In the genomic region with DNA sequence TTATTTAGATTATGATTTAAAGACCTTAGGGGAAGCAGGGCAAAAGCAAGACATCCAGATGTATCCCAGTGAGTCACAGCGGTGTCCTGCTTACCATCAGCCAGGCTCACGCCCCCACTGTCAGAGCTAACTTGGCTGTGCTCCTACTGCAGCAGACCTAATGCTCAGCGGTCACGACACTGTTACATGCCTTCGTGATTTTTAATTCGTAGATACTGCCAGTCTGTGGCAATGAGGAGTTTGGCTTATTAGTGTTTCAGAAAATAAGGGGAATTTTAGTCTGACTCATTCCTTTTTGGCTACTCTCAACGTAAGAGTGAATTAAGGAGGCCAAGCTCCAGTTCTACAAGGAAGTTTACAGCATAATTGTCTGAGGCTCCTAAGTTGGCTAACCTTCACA, we compare ENCODE assay signal across 11 cellular contexts. TPM values are rescaled to one million over a fixed set of nuclear protein-coding genes. Genes with fewer than 3 reads are reported as not detected.
DNase-seq lines count a peak whose midpoint lies in the region; ATAC-seq and TF ChIP-seq lines count a peak whose summit lies in the region.
"Had no signal": no experiment of that assay in that cellular context is flagged by ENCODE, and none has a peak within 500 bp of the region (broad histone marks: within the 10 kb centered on the region; RNA-seq: fewer than 3 reads in every experiment).

No MANE protein-coding gene starts in this region.

- no peak overlapping the region for H3K4me2 ChIP-seq in mesendoderm (ENCODE audit: low read length)

- H2AK5ac ChIP-seq in mesendoderm (ENCODE audit: low read length): no peak overlapping the region

- H4K5ac ChIP-seq in mesendoderm (ENCODE audit: low read length): no peak overlapping the region

- H3K36me3 ChIP-seq in RWPE2 (ENCODE audit: low read depth) (no peaks in the 10 kb centered on the region), mesendoderm (ENCODE audit: control insufficient read depth, insufficient read depth, low read length) (no peaks in the 10 kb centered on the region)

- peak; percentile 96 for DNase-seq in Caki2 (ENCODE audit: low read depth)
- no peak for DNase-seq in RWPE2 (ENCODE audit: low spot score)
- DNase-seq in fibroblast of the aortic adventitia (ENCODE audit: low read depth): peak; percentile 99
- peak; percentile 90 for DNase-seq in posterior vena cava (ENCODE audit: low spot score)
- DNase-seq in NCI-H1930 (lab: John Stamatoyannopoulos, UW): no peak
- no peak for DNase-seq in activated effector memory CD4-positive, alpha-beta T cell treated with anti-CD3 and anti-CD28 coated beads, Interleukin-2, amount 50 U/mL, for 16 hours
- no peak for DNase-seq in mesendoderm
- no peak for DNase-seq in NCI-H2171 treated with DMSO at 0.1 percent for 48 hours (lab: John Stamatoyannopoulos, UW)
- DNase-seq: erythroblast, naive B cell, NCI-H774 had no signal

- H2BK5ac ChIP-seq in mesendoderm (ENCODE audit: low read length): no peak overlapping the region

- no peak overlapping the region for H3K56ac ChIP-seq in mesendoderm (ENCODE audit: low read length)

- H3K27ac ChIP-seq in RWPE2 (ENCODE audit: poor library complexity, severe bottlenecking): no peak overlapping the region
- no peak overlapping the region for H3K27ac ChIP-seq in mesendoderm (ENCODE audit: low read depth, low read length)

- no peak overlapping the region for H3K18ac ChIP-seq in mesendoderm (ENCODE audit: low read length)

- no peak overlapping the region for H3K4me3 ChIP-seq in RWPE2 (ENCODE audit: severe bottlenecking)
- H3K4me3 ChIP-seq in fibroblast of the aortic adventitia (ENCODE audit: low read depth, low read length): no peak overlapping the region
- no peak overlapping the region for H3K4me3 ChIP-seq in mesendoderm (ENCODE audit: low read length)

- H3K79me2 ChIP-seq in mesendoderm (ENCODE audit: control insufficient read depth, insufficient read depth, low read length): no peaks in the 10 kb centered on the region

- in situ Hi-C loops in Caki2 (cut with HindIII; ENCODE audit: low pct_unique_long_range_greater_than_20kb, low sequenced_read_pairs): no loop called here

- H3K4me1 ChIP-seq in RWPE2 (ENCODE audit: insufficient read depth, poor library complexity, severe bottlenecking) (peaks cover 3% of the 10 kb centered on the region), mesendoderm (ENCODE audit: control insufficient read depth, low read depth, low read length) (no peaks in the 10 kb centered on the region)

- H3K27me3 ChIP-seq in RWPE2 (ENCODE audit: insufficient read depth, poor library complexity, severe bottlenecking) (no peaks in the 10 kb centered on the region), mesendoderm (ENCODE audit: insufficient read depth, low read length, poor library complexity) (no peaks in the 10 kb centered on the region)

- H2BK15ac ChIP-seq in mesendoderm (replicated peaks; ENCODE audit: low read depth): no peak overlapping the region

- TF ChIP-seq CTCF in RWPE2 (IDR thresholded peaks at IDR 0.05; ENCODE audit: poor library complexity, severe bottlenecking) (no peak), fibroblast of the aortic adventitia (IDR thresholded peaks at IDR 0.05; ENCODE audit: insufficient read depth, low read length) (no peak)

- H2BK120ac ChIP-seq in mesendoderm (ENCODE audit: low read depth, low read length): no peak overlapping the region

- H4K8ac ChIP-seq in mesendoderm (ENCODE audit: low read depth, low read length): no peak overlapping the region

- WGBS in mesendoderm (ENCODE audit: extremely low coverage, insufficient coverage, low lambda C conversion rate): no CpG with 5 or more reads among the region's 7 CpGs

- H3K9ac ChIP-seq in mesendoderm (ENCODE audit: low read length): no peak overlapping the region

- ATAC-seq in RWPE2 (ENCODE audit: low read depth): peak; percentile 94

- H3K4ac ChIP-seq in mesendoderm (ENCODE audit: low read depth, low read length): no peak overlapping the region

- H3K9me3 ChIP-seq in RWPE2 (ENCODE audit: severe bottlenecking): no peaks in the 10 kb centered on the region

- H3K23ac ChIP-seq in mesendoderm (ENCODE audit: low read length): no peak overlapping the region

- H3K79me1 ChIP-seq in mesendoderm (ENCODE audit: low read length): no peaks in the 10 kb centered on the region

- intact Hi-C loops in posterior vena cava (cut with DNase I): no loop called here

RNA-seq across cellular contexts. Expression of gene EFCAB6, which starts 22.7 kb away (rescaled TPM):
- total RNA-seq in Caki2 (2014; rRNA removed; shearing (Covaris generic); ENCODE audit: low replicate concordance): 0.98 and 3.9 TPM in 2 replicates
- total RNA-seq in fibroblast of the aortic adventitia (ENCODE audit: low replicate concordance) (2.5 and 2.7 TPM in 2 replicates), posterior vena cava (1 to 10 TPM; 1.7 to 2.0 TPM)
- 0.38 TPM for polyA plus RNA-seq in mesendoderm (2013, experiment 1 of 2)
- polyA plus RNA-seq in mesendoderm (2013, experiment 2 of 2): 0.56 TPM

Comparison
In these comparisons a context has a peak if more than half of its experiments do, and no peak if none do; other contexts are left out.
1. DNase-seq: peak in Caki2 (single experiment), fibroblast of the aortic adventitia (single experiment) and posterior vena cava (single experiment); none in RWPE2 (single experiment), NCI-H1930 (0 of 2), activated effector memory CD4-positive, alpha-beta T cell treated with anti-CD3 and anti-CD28 coated beads, Interleukin-2, amount 50 U/mL, for 16 hours (single experiment), mesendoderm (single experiment) and NCI-H2171 treated with DMSO at 0.1 percent for 48 hours (single experiment).